Comparison of ENCODE assay signal across 27 cellular contexts in the genomic region with DNA sequence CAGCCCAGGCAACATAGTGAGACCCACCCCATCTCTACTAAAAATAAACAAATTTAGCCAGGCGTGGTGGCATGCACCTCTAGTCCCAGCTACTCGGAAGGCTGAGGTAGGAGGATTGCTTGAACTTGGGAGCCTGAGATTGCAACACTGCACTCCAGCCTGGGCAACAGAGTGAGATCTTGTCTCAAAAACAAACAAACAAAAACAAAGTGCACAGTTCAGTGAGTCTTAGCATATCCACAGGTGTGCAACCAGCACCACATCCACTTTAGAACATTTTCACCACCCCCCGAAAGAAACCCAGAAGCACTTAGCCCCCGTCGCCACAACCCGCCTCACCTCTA. TPM values are rescaled to one million over a fixed set of nuclear protein-coding genes. Genes with fewer than 3 reads are reported as not detected.
DNase-seq lines count a peak whose midpoint lies in the region; ATAC-seq and TF ChIP-seq lines count a peak whose summit lies in the region.
"Had no signal": no experiment of that assay in that cellular context is flagged by ENCODE, and none has a peak within 500 bp of the region (broad histone marks: within the 10 kb centered on the region; RNA-seq: fewer than 3 reads in every experiment).

No MANE protein-coding gene starts in this region.

- ATAC-seq in esophagus mucosa: no peak
- ATAC-seq: activated CD8-positive, alpha-beta T cell treated with anti-CD3 and anti-CD28 coated beads for 36 hours had no signal

- H3K36me3 ChIP-seq in HUES6 (ENCODE audit: control insufficient read depth, insufficient read depth, low read length): no peaks in the 10 kb centered on the region
- H3K36me3 ChIP-seq in breast epithelium: no peaks in the 10 kb centered on the region
- no peaks in the 10 kb centered on the region for H3K36me3 ChIP-seq in osteoblast (ENCODE audit: insufficient read depth, low read length)

- no peaks in the 10 kb centered on the region for H3K9me3 ChIP-seq in HUES6 (ENCODE audit: control insufficient read depth, insufficient read depth, low read depth, low read length)
- no peaks in the 10 kb centered on the region for H3K9me3 ChIP-seq in breast epithelium
- H3K9me3 ChIP-seq in osteoblast (ENCODE audit: low read depth, low read length): no peaks in the 10 kb centered on the region
- H3K9me3 ChIP-seq: body of pancreas had no signal

- no peaks in the 10 kb centered on the region for H4K20me1 ChIP-seq in osteoblast (ENCODE audit: insufficient read depth, low read length)

- H3K79me2 ChIP-seq in osteoblast (ENCODE audit: insufficient read depth, low read length): no peaks in the 10 kb centered on the region

- intact Hi-C loops in breast epithelium (cut with DNase I; ENCODE audit: low total_unique reads): loop anchor here (10.0 kb wide), 2 partner anchors 165 to 245 kb away; no protein-coding TSS in a partner anchor

- H3K27me3 ChIP-seq in HUES6 (ENCODE audit: control insufficient read depth, insufficient read depth, low read length) (no peaks in the 10 kb centered on the region), breast epithelium (no peaks in the 10 kb centered on the region), osteoblast (ENCODE audit: insufficient read depth, low read length) (no peaks in the 10 kb centered on the region)
- H3K27me3 ChIP-seq: body of pancreas had no signal

- no peak overlapping the region for H3K4me2 ChIP-seq in osteoblast (ENCODE audit: insufficient read depth, low read length)

- TF ChIP-seq CTCF in C4-2B (conservative IDR thresholded peaks at IDR 0.05) (no peak), breast epithelium (IDR thresholded peaks at IDR 0.05) (no peak), osteoblast (IDR thresholded peaks at IDR 0.05; ENCODE audit: extremely low read depth, low read depth, low read length) (no peak)

- H3K27ac ChIP-seq in C4-2B: peak overlapping the region; percentile 83
- H3K27ac ChIP-seq in HUES6 (ENCODE audit: low read depth, low read length): no peak overlapping the region
- H3K27ac ChIP-seq in breast epithelium: peak overlapping the region; percentile 46 to 72
- H3K27ac ChIP-seq in osteoblast (ENCODE audit: low read depth, low read length): peak overlapping the region; percentile 56
- H3K27ac ChIP-seq: body of pancreas, skin epidermis had no signal

- peaks cover 39% of the 10 kb centered on the region for H3K4me1 ChIP-seq in HUES6 (ENCODE audit: control insufficient read depth, insufficient read depth, low read length)
- peaks cover 0 to 11% of the 10 kb centered on the region in 2 donors for H3K4me1 ChIP-seq in breast epithelium
- H3K4me1 ChIP-seq in osteoblast (ENCODE audit: insufficient read depth, low read length): peaks cover 12% of the 10 kb centered on the region
- H3K4me1 ChIP-seq: body of pancreas had no signal

- DNase-seq in breast epithelium (ENCODE audit: low spot score in 2 of 2) (no peak), osteoblast (ENCODE audit: insufficient read length, low spot score, missing footprints) (no peak), kidney glomerular epithelial cell (lab: John Stamatoyannopoulos, UW) (no peak), ecto neural progenitor cell (ENCODE audit: low spot score) (no peak)
- no peak for DNase-seq in activated CD4-positive, alpha-beta T cell treated with anti-CD3 and anti-CD28 coated beads for 1 hour
- DNase-seq: activated CD4-positive, CD25-positive, alpha-beta regulatory T cell treated with anti-CD3 and anti-CD28 coated beads, Interleukin-2, amount 50 U/mL, for 72 hours; activated CD8-positive, alpha-beta T cell treated with anti-CD3 and anti-CD28 coated beads for 36 hours; activated effector memory CD4-positive, alpha-beta T cell treated with anti-CD3 and anti-CD28 coated beads, Interleukin-2, amount 50 U/mL, for 16 hours; DMS 273 treated with DMSO at 0.1 percent for 48 hours; endodermal cell; H9; NCI-H1417; NCI-H2081 treated with DMSO at 0.1 percent for 48 hours; NCI-H446; stimulated activated CD4-positive, alpha-beta T cell treated with anti-CD3 and anti-CD28 coated beads, Interleukin-1b, Interleukin-23, amount 100 ng/mL, for 48 hours had no signal

- H3K9ac ChIP-seq in HUES6 (ENCODE audit: low read length): peak overlapping the region; percentile 35

- H3K4me3 ChIP-seq in HUES6 (ENCODE audit: low read depth, low read length) (no peak overlapping the region), breast epithelium (no peak overlapping the region), osteoblast (ENCODE audit: insufficient read depth, low read length) (no peak overlapping the region)
- H3K4me3 ChIP-seq: body of pancreas, skin epidermis had no signal

- TF ChIP-seq POLR2A in breast epithelium (IDR thresholded peaks at IDR 0.05): no peak

- H2AFZ ChIP-seq in osteoblast (ENCODE audit: low read length): no peak overlapping the region

RNA-seq across cellular contexts. Expression of gene MB, which starts 27.4 kb away (rescaled TPM):
- total RNA-seq in breast epithelium (10 to 100 TPM in 1 of 3 donors, 1 to 10 TPM in 1, under 1 TPM in 1; 0.48 to 13.1 (median 10.0) TPM), osteoblast (0.36 TPM in 1 of 2 replicates, not detected in the other), esophagus mucosa (7.7 TPM)
- total RNA-seq: activated CD8-positive, alpha-beta T cell treated with anti-CD3 and anti-CD28 coated beads for 36 hours; kidney; lung microvascular endothelial cell; OCI-LY7; progenitor cell of endocrine pancreas; SK-MEL-5; temporal lobe had no signal

RNA-seq across cellular contexts. Expression of gene RASD2, which starts 49.1 kb away (rescaled TPM):
- total RNA-seq in breast epithelium (1 to 10 TPM in 1 of 3 donors, under 1 TPM in 2; 0.16 to 1.3 (median 0.88) TPM), osteoblast (under 0.01 and 0.29 TPM in 2 replicates), esophagus mucosa (0.28 TPM)
- total RNA-seq: activated CD8-positive, alpha-beta T cell treated with anti-CD3 and anti-CD28 coated beads for 36 hours; lung microvascular endothelial cell; T-helper 1 cell treated with Interleukin-12 subunit alpha and Interleukin-12 subunit beta and Interleukin-4 antibody, amounts not matched to agents 30 ng/mL and 1 ng/mL, for 36 hours had no signal

RNA-seq across cellular contexts. Expression of gene APOL6, which starts 58.5 kb away (rescaled TPM):
- total RNA-seq in breast epithelium (10 to 100 TPM; 21.2 to 59.7 (median 25.6) TPM), osteoblast (40.7 and 51.8 TPM in 2 replicates), esophagus mucosa (8.1 TPM)
- total RNA-seq: endodermal cell had no signal
